ENCODE assay signal across 8 cellular contexts in the genomic region with DNA sequence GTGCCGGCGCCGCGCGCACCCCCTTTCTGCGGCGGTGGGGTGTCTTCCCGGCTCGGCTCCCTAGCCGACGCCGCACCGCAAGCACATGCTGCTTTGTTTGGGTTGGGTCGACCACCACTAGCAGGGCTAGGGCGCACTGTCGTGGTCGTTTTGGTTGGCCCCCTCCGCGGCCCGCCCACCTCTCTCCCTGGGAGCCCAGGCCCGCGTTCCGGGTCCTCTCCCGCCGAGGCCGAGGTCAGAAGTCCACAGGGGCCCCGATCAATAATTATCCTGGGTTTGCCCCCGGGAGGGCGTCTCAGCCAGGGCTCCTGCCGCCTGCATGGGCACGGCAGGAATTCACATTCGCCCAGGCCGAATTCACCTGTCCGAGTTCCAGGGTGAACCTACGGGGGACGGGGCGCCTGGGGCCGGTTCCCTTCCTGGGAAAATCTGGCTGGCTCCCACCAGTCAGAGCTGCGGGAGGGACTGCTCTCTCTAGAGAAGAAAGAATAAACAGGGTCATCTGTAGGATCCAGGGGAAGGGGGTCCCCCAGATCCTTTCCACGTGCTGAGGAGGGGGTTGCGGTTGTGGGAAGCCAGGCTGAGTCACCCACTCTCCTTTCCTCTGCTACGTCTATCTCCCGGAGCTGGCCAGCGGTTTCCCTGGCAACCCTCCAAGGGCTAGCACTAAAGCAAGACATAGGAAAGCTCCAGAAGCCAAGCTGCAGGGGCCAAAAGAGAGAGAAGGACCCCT. TPM values are rescaled to one million over a fixed set of nuclear protein-coding genes. Genes with fewer than 3 reads are reported as not detected.
DNase-seq lines count a peak whose midpoint lies in the region; ATAC-seq and TF ChIP-seq lines count a peak whose summit lies in the region.

No MANE protein-coding gene starts in this region.

- peaks cover 24% of the 10 kb centered on the region for H3K36me3 Mint-ChIP-seq in Calu3 (ENCODE audit: insufficient read depth, unreplicated experiment)
- peaks cover 4% of the 10 kb centered on the region for H3K36me3 Mint-ChIP-seq in activated naive CD8-positive, alpha-beta T cell treated with anti-CD3 and anti-CD28 coated beads, Interleukin-2, amount 10 ng/mL, durations not matched to agents 7 days and 5 days

- peaks cover 39% of the 10 kb centered on the region for H3K4me1 Mint-ChIP-seq in Calu3 (ENCODE audit: low read depth, unreplicated experiment)
- peaks cover 36% of the 10 kb centered on the region for H3K4me1 Mint-ChIP-seq in activated naive CD8-positive, alpha-beta T cell treated with anti-CD3 and anti-CD28 coated beads, Interleukin-2, amount 10 ng/mL, durations not matched to agents 7 days and 5 days

- POLR2A ChIA-PET in HEK293 (lab: Yijun Ruan, JAX), result interaction anchor here (0.5 to 1.9 kb wide), 8 partner anchors 10 to 259 kb away, joined by 3 to 8 read pairs (median 3); a partner anchor contains a TSS
- POLR2A ChIA-PET in activated naive CD8-positive, alpha-beta T cell treated with anti-CD3 and anti-CD28 coated beads, Interleukin-2, amount 10 ng/mL, durations not matched to agents 7 days and 5 days (lab: Charles Lee), result interaction anchor here (0.8 to 6.2 kb wide), 4 partner anchors 12 to 722 kb away, joined by 3 to 108 read pairs (median 34); a partner anchor contains a TSS

- no TSS peak for BruUV-seq in Calu3 (replicated peaks; lab: Mats Ljungman, UMichigan)

- H3K4me2 ChIP-seq in parathyroid adenoma (ENCODE audit: low read length), result peak overlapping the region; percentile 96

- CTCF ChIA-PET in Calu3 (lab: Charles Lee) (interaction anchor here (0.6 to 1.0 kb wide), 7 partner anchors 8 to 257 kb away, joined by 3 to 8 read pairs (median 3); no protein-coding TSS in a partner anchor), HEK293 (lab: Yijun Ruan, JAX) (interaction anchor here (0.6 to 1.2 kb wide), 5 partner anchors 10 to 313 kb away, joined by 3 to 5 read pairs (median 3); no protein-coding TSS in a partner anchor)

- intact Hi-C loops in Calu3 (cut with micrococcal nuclease; ENCODE audit: unreplicated experiment), result loop anchor here (10.0 kb wide), 1 partner anchor 142 kb away; no protein-coding TSS in a partner anchor
- intact Hi-C loops in left ventricle myocardium superior (cut with micrococcal nuclease), result no loop called here

- no peak overlapping the region for H3K9ac ChIP-seq in parathyroid adenoma

- ATAC-seq in activated naive CD8-positive, alpha-beta T cell treated with anti-CD3 and anti-CD28 coated beads, Interleukin-2, amount 10 ng/mL, durations not matched to agents 7 days and 5 days (ENCODE audit: low read depth), result no peak
- ATAC-seq in left ventricle myocardium superior, result peak; percentile 57
- no peak for ATAC-seq in HG02763 (IDR thresholded peaks at IDR 0.05; ENCODE audit: unreplicated experiment)
- no peak for ATAC-seq in HG03439 (IDR thresholded peaks at IDR 0.05; ENCODE audit: unreplicated experiment)

- H3K4me3 ChIP-seq in HEK293 (ENCODE audit: low read depth, low read length) (peak overlapping the region; percentile 84), parathyroid adenoma (ENCODE audit: low read depth, low read length) (peak overlapping the region; percentile 65)

- peak overlapping the region; percentile 100 for H2AFZ ChIP-seq in parathyroid adenoma

- no peaks in the 10 kb centered on the region for H3K27me3 ChIP-seq in parathyroid adenoma (ENCODE audit: control insufficient read depth, insufficient read depth, low read length)

- TF ChIP-seq CTCF in Calu3 (IDR thresholded peaks at IDR 0.05; ENCODE audit: unreplicated experiment), result no peak
- TF ChIP-seq CTCF in HEK293 (tag by site-specific recombination; IDR thresholded peaks at IDR 0.05), result no peak
- no peak for TF ChIP-seq CTCF in parathyroid adenoma (IDR thresholded peaks at IDR 0.05)

- no peaks in the 10 kb centered on the region for H3K36me3 ChIP-seq in HEK293 (ENCODE audit: control insufficient read depth in 2 of 2, insufficient read depth in 1 of 2, low read length in 2 of 2)
- no peaks in the 10 kb centered on the region for H3K36me3 ChIP-seq in parathyroid adenoma (ENCODE audit: control insufficient read depth, insufficient read depth, low read length)

- H3K9me3 ChIP-seq in HEK293 (ENCODE audit: control insufficient read depth, insufficient read depth, low read depth, low read length), result no peaks in the 10 kb centered on the region
- H3K9me3 ChIP-seq in parathyroid adenoma (ENCODE audit: control insufficient read depth, low read length), result no peaks in the 10 kb centered on the region

- H3K27ac ChIP-seq in HEK293 (ENCODE audit: extremely low read depth, low read depth, low read length) (peak overlapping the region; percentile 85; the same call in 1 of the 2 replicates), parathyroid adenoma (peak overlapping the region; percentile 54)

- DNase-seq in Calu3 (peak; percentile 85), NCI-H774 (lab: John Stamatoyannopoulos, UW) (peak; percentile 38), left ventricle myocardium superior (peak; percentile 83)
- DNase-seq in activated naive CD8-positive, alpha-beta T cell treated with anti-CD3 and anti-CD28 coated beads, Interleukin-2, amount 10 ng/mL, durations not matched to agents 7 days and 5 days, result no peak

- H3K4me1 ChIP-seq in HEK293 (ENCODE audit: control insufficient read depth, insufficient read depth, low read length) (peaks cover 32% of the 10 kb centered on the region), parathyroid adenoma (peaks cover 6% of the 10 kb centered on the region)

- H3K27ac Mint-ChIP-seq in Calu3 (ENCODE audit: unreplicated experiment), result peak overlapping the region; percentile 93
- H3K27ac Mint-ChIP-seq in activated naive CD8-positive, alpha-beta T cell treated with anti-CD3 and anti-CD28 coated beads, Interleukin-2, amount 10 ng/mL, durations not matched to agents 7 days and 5 days, result peak overlapping the region; percentile 82

- no peaks in the 10 kb centered on the region for H3K9me3 Mint-ChIP-seq in Calu3 (ENCODE audit: low read depth, unreplicated experiment)
- no peaks in the 10 kb centered on the region for H3K9me3 Mint-ChIP-seq in activated naive CD8-positive, alpha-beta T cell treated with anti-CD3 and anti-CD28 coated beads, Interleukin-2, amount 10 ng/mL, durations not matched to agents 7 days and 5 days

- H3K4me3 Mint-ChIP-seq in Calu3 (ENCODE audit: low read depth, unreplicated experiment), result peak overlapping the region; percentile 76
- peak overlapping the region; percentile 78 for H3K4me3 Mint-ChIP-seq in activated naive CD8-positive, alpha-beta T cell treated with anti-CD3 and anti-CD28 coated beads, Interleukin-2, amount 10 ng/mL, durations not matched to agents 7 days and 5 days

- no peaks in the 10 kb centered on the region for H3K27me3 Mint-ChIP-seq in Calu3 (ENCODE audit: unreplicated experiment)
- H3K27me3 Mint-ChIP-seq in activated naive CD8-positive, alpha-beta T cell treated with anti-CD3 and anti-CD28 coated beads, Interleukin-2, amount 10 ng/mL, durations not matched to agents 7 days and 5 days, result no peaks in the 10 kb centered on the region

- H3K79me2 ChIP-seq in parathyroid adenoma, result peaks cover 10% of the 10 kb centered on the region

TF ChIP-seq in HEK293, 187 proteins besides CTCF, POLR2A, EP300 and RAD21 (continues in another document):
- TF ChIP-seq ZNF560 (tag by site-specific recombination; IDR thresholded peaks at IDR 0.05; ENCODE audit: borderline replicate concordance) (no peak), ZNF596 (tag by site-specific recombination; IDR thresholded peaks at IDR 0.05) (0 out of 2 replicates have a peak, but pooled peaks have one; percentile 6), ZNF266 (tag by site-specific recombination; IDR thresholded peaks at IDR 0.05; ENCODE audit: low read depth) (no peak), ZNF155 (tag by site-specific recombination; IDR thresholded peaks at IDR 0.05) (no peak), ZNF544 (tag by site-specific recombination; IDR thresholded peaks at IDR 0.05) (no peak), ZNF792 (tag by site-specific recombination; IDR thresholded peaks at IDR 0.05) (no peak)
- TF ChIP-seq, protein P1, sequence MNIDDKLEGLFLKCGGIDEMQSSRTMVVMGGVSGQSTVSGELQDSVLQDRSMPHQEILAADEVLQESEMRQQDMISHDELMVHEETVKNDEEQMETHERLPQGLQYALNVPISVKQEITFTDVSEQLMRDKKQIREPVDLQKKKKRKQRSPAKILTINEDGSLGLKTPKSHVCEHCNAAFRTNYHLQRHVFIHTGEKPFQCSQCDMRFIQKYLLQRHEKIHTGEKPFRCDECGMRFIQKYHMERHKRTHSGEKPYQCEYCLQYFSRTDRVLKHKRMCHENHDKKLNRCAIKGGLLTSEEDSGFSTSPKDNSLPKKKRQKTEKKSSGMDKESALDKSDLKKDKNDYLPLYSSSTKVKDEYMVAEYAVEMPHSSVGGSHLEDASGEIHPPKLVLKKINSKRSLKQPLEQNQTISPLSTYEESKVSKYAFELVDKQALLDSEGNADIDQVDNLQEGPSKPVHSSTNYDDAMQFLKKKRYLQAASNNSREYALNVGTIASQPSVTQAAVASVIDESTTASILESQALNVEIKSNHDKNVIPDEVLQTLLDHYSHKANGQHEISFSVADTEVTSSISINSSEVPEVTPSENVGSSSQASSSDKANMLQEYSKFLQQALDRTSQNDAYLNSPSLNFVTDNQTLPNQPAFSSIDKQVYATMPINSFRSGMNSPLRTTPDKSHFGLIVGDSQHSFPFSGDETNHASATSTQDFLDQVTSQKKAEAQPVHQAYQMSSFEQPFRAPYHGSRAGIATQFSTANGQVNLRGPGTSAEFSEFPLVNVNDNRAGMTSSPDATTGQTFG (tag by site-specific recombination; IDR thresholded peaks at IDR 0.05; ENCODE audit: borderline replicate concordance), result no peak
- TF ChIP-seq, protein P2, sequence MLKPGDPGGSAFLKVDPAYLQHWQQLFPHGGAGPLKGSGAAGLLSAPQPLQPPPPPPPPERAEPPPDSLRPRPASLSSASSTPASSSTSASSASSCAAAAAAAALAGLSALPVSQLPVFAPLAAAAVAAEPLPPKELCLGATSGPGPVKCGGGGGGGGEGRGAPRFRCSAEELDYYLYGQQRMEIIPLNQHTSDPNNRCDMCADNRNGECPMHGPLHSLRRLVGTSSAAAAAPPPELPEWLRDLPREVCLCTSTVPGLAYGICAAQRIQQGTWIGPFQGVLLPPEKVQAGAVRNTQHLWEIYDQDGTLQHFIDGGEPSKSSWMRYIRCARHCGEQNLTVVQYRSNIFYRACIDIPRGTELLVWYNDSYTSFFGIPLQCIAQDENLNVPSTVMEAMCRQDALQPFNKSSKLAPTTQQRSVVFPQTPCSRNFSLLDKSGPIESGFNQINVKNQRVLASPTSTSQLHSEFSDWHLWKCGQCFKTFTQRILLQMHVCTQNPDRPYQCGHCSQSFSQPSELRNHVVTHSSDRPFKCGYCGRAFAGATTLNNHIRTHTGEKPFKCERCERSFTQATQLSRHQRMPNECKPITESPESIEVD (tag by site-specific recombination; IDR thresholded peaks at IDR 0.05), result no peak

RNA-seq across cellular contexts. Expression of a gene that starts 0.6 kb away (rescaled TPM):
- total RNA-seq in Calu3 (2022), result 45.4 and 45.8 TPM in 2 replicates
- total RNA-seq in activated naive CD8-positive, alpha-beta T cell treated with anti-CD3 and anti-CD28 coated beads, Interleukin-2, amount 10 ng/mL, durations not matched to agents 7 days and 5 days, result 100 to 1,000 TPM; 131 to 134 TPM
- total RNA-seq in left ventricle myocardium superior, result 33.4 TPM

RNA-seq across cellular contexts. Expression of a gene that starts 11.5 kb away (rescaled TPM):
- total RNA-seq in Calu3 (2022) (3.1 and 3.9 TPM in 2 replicates), left ventricle myocardium superior (13.8 TPM)
- 100 to 1,000 TPM; 125 to 131 TPM for total RNA-seq in activated naive CD8-positive, alpha-beta T cell treated with anti-CD3 and anti-CD28 coated beads, Interleukin-2, amount 10 ng/mL, durations not matched to agents 7 days and 5 days
